17 cellular contexts compared by ENCODE assay signal in genomic region chr20:11013801-11014200, GRCh38.
"Had no signal": no experiment of that assay in that cellular context is flagged by ENCODE, and none has a peak within 500 bp of the region (broad histone marks: within the 10 kb centered on the region; RNA-seq: fewer than 3 reads in every experiment).

No MANE protein-coding gene starts in this region.

- H3K9me3 ChIP-seq: thoracic aorta, uterus had no signal

- DNase-seq: activated CD4-positive, alpha-beta T cell treated with anti-CD3 and anti-CD28 coated beads for 36 hours; activated CD4-positive, alpha-beta T cell treated with anti-CD3 and anti-CD28 coated beads, Interleukin-2, amount 50 U/mL, for 48 hours; activated gamma-delta T cell treated with Interleukin-2 at 50 U/mL for 16 hours; dorsolateral prefrontal cortex; left colon; midbrain; posterior cingulate gyrus; stimulated activated CD4-positive, alpha-beta T cell treated with anti-CD3 and anti-CD28 coated beads, Interleukin-15, amount 100 ng/mL, for 24 hours; stimulated activated CD4-positive, alpha-beta T cell treated with anti-CD3 and anti-CD28 coated beads, Interleukin-2, amount 100 ng/mL, for 48 hours; uterus had no signal

- H3K4me1 ChIP-seq: uterus had no signal

- H3K4me3 ChIP-seq: dorsolateral prefrontal cortex, hepatocyte, SK-N-MC, skin epidermis, thoracic aorta, uterus had no signal

- H3K36me3 ChIP-seq: thoracic aorta, uterus had no signal

- H3K27me3 ChIP-seq: hepatocyte, uterus had no signal

- ATAC-seq: activated CD4-positive, alpha-beta T cell treated with anti-CD3 and anti-CD28 coated beads for 36 hours; activated naive CD4-positive, alpha-beta T cell treated with anti-CD3 and anti-CD28 coated beads, Interleukin-2, amount 50 U/mL, for 72 hours; left colon; WTC11 had no signal

- H3K27ac ChIP-seq: epithelial cell of prostate, hepatocyte, SK-N-MC had no signal
